In the genomic region with DNA sequence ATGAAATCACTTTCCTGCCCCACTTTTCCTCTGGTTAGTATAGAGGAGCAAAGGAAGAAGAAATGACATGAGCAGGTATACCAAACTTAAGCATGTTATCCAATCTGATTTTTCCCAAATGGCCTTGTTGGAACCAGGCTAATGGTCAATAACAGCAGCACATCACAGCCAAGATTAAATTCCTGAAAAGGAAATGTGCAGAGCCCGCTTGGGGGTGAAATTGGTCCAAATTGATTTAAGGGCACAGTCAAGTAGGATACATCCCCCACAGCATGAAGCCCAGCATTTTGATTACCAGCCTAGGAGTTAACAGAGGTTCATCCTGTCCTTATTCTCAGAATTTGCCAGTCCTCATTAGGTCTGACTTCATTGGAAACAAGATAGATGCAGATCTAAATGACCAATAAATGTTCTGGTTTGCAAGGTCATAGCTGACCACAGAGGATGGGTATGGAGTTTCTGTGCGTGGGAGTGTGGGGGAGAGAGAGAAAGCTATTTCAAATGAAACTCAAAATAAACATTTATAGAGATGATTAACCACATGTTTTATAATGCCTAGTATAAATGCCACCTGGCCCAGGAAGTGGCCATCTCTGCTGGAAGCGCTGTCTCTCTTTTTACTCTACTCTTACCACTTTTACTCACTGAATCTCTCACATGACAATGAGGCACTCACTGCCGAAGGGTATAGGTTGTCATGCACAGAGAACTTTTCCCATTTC, we compare ENCODE assay signal across 12 cellular contexts. TPM values are rescaled to one million over a fixed set of nuclear protein-coding genes. Genes with fewer than 3 reads are reported as not detected.
DNase-seq lines count a peak whose midpoint lies in the region; TF ChIP-seq lines count a peak whose summit lies in the region.
"Had no signal": no experiment of that assay in that cellular context is flagged by ENCODE, and none has a peak within 500 bp of the region (broad histone marks: within the 10 kb centered on the region; RNA-seq: fewer than 3 reads in every experiment).

No MANE protein-coding gene starts in this region.

- no peak for TF ChIP-seq POLR2A in erythroblast (IDR thresholded peaks at IDR 0.05; ENCODE audit: low read length)

- no peak for TF ChIP-seq CTCF in VCaP (conservative IDR thresholded peaks at IDR 0.05)

- in situ Hi-C loops in KBM-7 (cut with MboI; ENCODE audit: low pct_unique_long_range_greater_than_20kb, low sequenced_read_pairs), result no loop called here

- intact Hi-C loops in posterior vena cava (cut with DNase I), result no loop called here

- peak overlapping the region; percentile 8; the same call in 1 of the 2 replicates for H3K27ac ChIP-seq in VCaP

- DNase-seq in NCI-H2227 (lab: John Stamatoyannopoulos, UW; ENCODE audit: unreplicated experiment) (peak; percentile 24), NCI-H2227 treated with DMSO at 0.1 percent for 48 hours (lab: John Stamatoyannopoulos, UW) (no peak), iris pigment epithelial cell (ENCODE audit: low read depth) (peak; percentile 92), erythroblast (lab: John Stamatoyannopoulos, UW) (no peak), KBM-7 (no peak), posterior vena cava (ENCODE audit: low spot score) (no peak)
- no peak for DNase-seq in effector CD8-positive, alpha-beta T cell (lab: John Stamatoyannopoulos, UW)
- DNase-seq: endodermal cell, NCI-H1048, NCI-H510A, small intestine had no signal

RNA-seq across cellular contexts. Expression of a gene that starts 38.7 kb away (rescaled TPM):
- 100 to 1,000 TPM; 176 to 297 TPM for total RNA-seq in posterior vena cava

Comparison
In these comparisons a context has a peak if more than half of its experiments do, and no peak if none do; other contexts are left out.
1. DNase-seq: peak in NCI-H2227 (single experiment) and iris pigment epithelial cell (single experiment); none in NCI-H2227 treated with DMSO at 0.1 percent for 48 hours (single experiment), effector CD8-positive, alpha-beta T cell (single experiment), erythroblast (0 of 2), KBM-7 (single experiment) and posterior vena cava (single experiment).